In the genomic region with DNA sequence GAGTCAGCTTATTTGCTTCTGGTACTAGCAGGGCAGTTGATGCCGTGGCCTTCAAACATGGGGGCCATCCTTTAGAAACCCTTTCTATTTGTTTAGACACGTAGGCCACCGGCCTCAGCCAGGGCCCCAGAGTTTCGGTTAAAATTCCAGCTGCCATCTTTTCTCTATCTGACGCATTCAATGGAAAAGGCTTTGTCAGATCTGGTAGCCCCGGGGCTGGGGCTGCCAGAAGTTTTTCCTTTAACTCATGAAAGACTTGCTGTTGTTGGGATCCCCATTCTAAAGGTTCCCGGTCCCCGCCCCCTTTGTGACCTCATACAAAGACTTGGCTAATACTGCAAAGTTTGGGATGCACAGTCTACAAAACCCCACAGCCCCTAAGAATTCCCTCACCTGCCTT, we compare ENCODE assay signal across 5 cellular contexts. TPM values are rescaled to one million over a fixed set of nuclear protein-coding genes. Genes with fewer than 3 reads are reported as not detected.
DNase-seq lines count a peak whose midpoint lies in the region; TF ChIP-seq lines count a peak whose summit lies in the region.
"Not testable (repeated sequence)": the region's sequence is repeated elsewhere in the genome, so short reads cannot be mapped to it uniquely, and the experiment has no call there.

No MANE protein-coding gene starts in this region.

- TF ChIP-seq POLR2A in sigmoid colon (IDR thresholded peaks at IDR 0.05): not testable (repeated sequence)

- H3K9ac ChIP-seq in neuronal stem cell (ENCODE audit: low read depth, low read length, poor library complexity): not testable (repeated sequence)

- not testable (repeated sequence) for H3K9me3 ChIP-seq in neuronal stem cell (replicated peaks in 1 of 2; ENCODE audit: control insufficient read depth in 2 of 2, insufficient read depth in 1 of 2, low read depth in 1 of 2, low read length in 2 of 2); sigmoid colon

- no CpG with 5 or more reads among the region's 8 CpGs for WGBS in neuronal stem cell (ENCODE audit: extremely low coverage in 2 of 2, insufficient read length in 2 of 2, insufficient replicate concordance in 1 of 2), 2 donors
- WGBS in sigmoid colon, 2 donors: 94 to 97% methylated on average over 8 of the region's 8 CpGs

- not testable (repeated sequence) for H4K8ac ChIP-seq in neuronal stem cell (ENCODE audit: low read depth, low read length)

- not testable (repeated sequence) for H3K23ac ChIP-seq in neuronal stem cell (ENCODE audit: low read depth, low read length, poor library complexity)

- intact Hi-C loops in sigmoid colon (cut with DNase I): not testable (repeated sequence)

- H2BK120ac ChIP-seq in neuronal stem cell (ENCODE audit: low read depth, low read length): not testable (repeated sequence)

- not testable (repeated sequence) for TF ChIP-seq EP300 in sigmoid colon (IDR thresholded peaks at IDR 0.05)

- H3K4me1 ChIP-seq in neuronal stem cell (ENCODE audit: control insufficient read depth in 2 of 2, insufficient read depth in 1 of 2, low read depth in 1 of 2, low read length in 2 of 2); sigmoid colon: not testable (repeated sequence)

- not testable (repeated sequence) for H4K91ac ChIP-seq in neuronal stem cell (ENCODE audit: low read depth, low read length, poor library complexity)

- peak overlapping the region; percentile 64 for H3K18ac ChIP-seq in neuronal stem cell (ENCODE audit: low read length)

- not testable (repeated sequence) for H3K4ac ChIP-seq in neuronal stem cell (ENCODE audit: low read length)

- H3K27ac ChIP-seq in neuronal stem cell (replicated peaks; ENCODE audit: low read length): peak overlapping the region; percentile 75
- not testable (repeated sequence) for H3K27ac ChIP-seq in sigmoid colon

- H2BK5ac ChIP-seq in neuronal stem cell (ENCODE audit: low read length): peak overlapping the region; percentile 66

- not testable (repeated sequence) for TF ChIP-seq CTCF in epithelial cell of esophagus (IDR thresholded peaks at IDR 0.05; ENCODE audit: insufficient read depth, low read depth, low read length, missing control alignments); sigmoid colon (IDR thresholded peaks at IDR 0.05)

- H3K4me2 ChIP-seq in neuronal stem cell (ENCODE audit: insufficient read depth, low read length, poor library complexity, severe bottlenecking): not testable (repeated sequence)

- H2AK5ac ChIP-seq in neuronal stem cell (ENCODE audit: low read depth, low read length): peak overlapping the region; percentile 91

- H3K4me3 ChIP-seq in epithelial cell of esophagus (ENCODE audit: low read length); neuronal stem cell (ENCODE audit: low read length in 2 of 2); sigmoid colon: not testable (repeated sequence)

- peak; percentile 57 for DNase-seq in RPMI7951 (ENCODE audit: low read depth)
- DNase-seq in epithelial cell of esophagus (ENCODE audit: low read depth): peak; percentile 21
- DNase-seq in mesenteric fat pad (ENCODE audit: low spot score): peak; percentile 81
- DNase-seq in neuronal stem cell (ENCODE audit: low spot score): not testable (repeated sequence)
- DNase-seq in sigmoid colon: peak; percentile 40

- not testable (repeated sequence) for H2BK12ac ChIP-seq in neuronal stem cell (ENCODE audit: low read length)

- H3K79me1 ChIP-seq in neuronal stem cell (ENCODE audit: low read depth, low read length): not testable (repeated sequence)

- not testable (repeated sequence) for H2AFZ ChIP-seq in neuronal stem cell (ENCODE audit: low read length)

- H2BK15ac ChIP-seq in neuronal stem cell (ENCODE audit: low read length): not testable (repeated sequence)

- H3K14ac ChIP-seq in neuronal stem cell (ENCODE audit: low read length): not testable (repeated sequence)

- H3K27me3 ChIP-seq in neuronal stem cell (ENCODE audit: control insufficient read depth in 3 of 3, insufficient read depth in 3 of 3, low read depth in 1 of 3, low read length in 3 of 3); sigmoid colon: not testable (repeated sequence)

- peaks cover 0 to 13% of the 10 kb centered on the region in 2 donors for H3K36me3 ChIP-seq in neuronal stem cell (replicated peaks in 1 of 2; ENCODE audit: control insufficient read depth in 2 of 2, insufficient read depth in 2 of 2, low read length in 2 of 2)
- not testable (repeated sequence) for H3K36me3 ChIP-seq in sigmoid colon

RNA-seq across cellular contexts. Expression of gene TPT1, which starts 35.7 kb away (rescaled TPM):
- 1,659 and 1,842 TPM in 2 replicates for total RNA-seq in RPMI7951 (2014; rRNA removed; shearing (Covaris generic))
- total RNA-seq in mesenteric fat pad (3,722 TPM), sigmoid colon (1,000 to 10,000 TPM; 3,556 to 5,645 (median 4,871) TPM)
- 2,914 TPM for polyA plus RNA-seq in neuronal stem cell (2013, experiment 1 of 2)
- polyA plus RNA-seq in neuronal stem cell (2013, experiment 2 of 2): 3,114 TPM
- over 10,000 TPM in 2 of 3 donors, 1,000 to 10,000 TPM in 1; 6,420 to 14,118 (median 13,579) TPM for polyA plus RNA-seq in sigmoid colon

RNA-seq across cellular contexts. Expression of gene SLC25A30, which starts 41.5 kb away (rescaled TPM):
- 5.6 and 6.5 TPM in 2 replicates for total RNA-seq in RPMI7951 (2014; rRNA removed; shearing (Covaris generic))
- total RNA-seq in mesenteric fat pad (30.5 TPM), sigmoid colon (10 to 100 TPM in 2 of 4 donors, 1 to 10 TPM in 2; 9.1 to 15.9 (median 10.2) TPM)
- 8.0 TPM for polyA plus RNA-seq in neuronal stem cell (2013, experiment 1 of 2)
- polyA plus RNA-seq in neuronal stem cell (2013, experiment 2 of 2): 9.0 TPM
- polyA plus RNA-seq in sigmoid colon: 1 to 10 TPM; 5.8 to 8.4 (median 6.5) TPM
